Comparison of ENCODE assay signal across 9 cellular contexts in the genomic region with DNA sequence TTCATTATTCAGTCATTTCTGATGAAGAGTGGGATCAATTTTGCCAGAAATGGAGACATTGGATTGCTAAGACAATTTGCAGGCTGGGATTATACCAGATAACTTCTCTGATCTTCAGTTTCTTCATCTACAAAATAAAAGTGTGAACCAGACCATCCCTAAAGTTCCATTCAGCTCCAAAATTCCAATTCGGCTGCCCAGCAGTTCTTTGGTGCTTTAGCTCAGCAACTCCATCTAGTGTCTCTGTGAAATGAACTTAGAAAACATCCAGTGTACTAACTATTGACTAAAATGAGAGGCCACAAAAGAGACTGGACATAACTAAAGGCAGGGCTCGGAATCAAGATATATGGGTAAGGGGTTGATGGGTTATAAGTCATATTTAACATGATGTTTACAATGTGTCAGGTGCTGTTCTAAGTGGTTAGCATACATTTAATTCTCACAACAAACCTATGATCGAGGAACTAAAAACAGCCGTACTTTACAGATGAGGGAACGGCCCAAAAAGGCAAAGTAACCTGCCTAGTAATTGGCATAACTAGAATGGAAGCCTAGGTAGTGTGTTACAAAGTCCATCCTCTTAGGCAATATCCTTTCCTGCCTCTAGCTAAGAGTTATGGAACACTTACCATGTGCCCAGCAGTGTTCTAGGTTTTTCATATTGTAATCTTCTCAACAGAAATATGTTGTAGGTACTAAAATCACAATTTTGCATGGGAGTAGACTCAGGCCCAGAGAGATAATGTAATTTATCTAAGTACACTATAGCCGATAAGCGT. TPM values are rescaled to one million over a fixed set of nuclear protein-coding genes. Genes with fewer than 3 reads are reported as not detected.
DNase-seq lines count a peak whose midpoint lies in the region; ATAC-seq, FAIRE-seq and TF ChIP-seq lines count a peak whose summit lies in the region.
"Had no signal": no experiment of that assay in that cellular context is flagged by ENCODE, and none has a peak within 500 bp of the region (broad histone marks: within the 10 kb centered on the region; RNA-seq: fewer than 3 reads in every experiment).

No MANE protein-coding gene starts in this region.

- DNase-seq in H54 (ENCODE audit: insufficient read length, low spot score): no peak
- DNase-seq in adrenal gland: no peak
- DNase-seq in heart left ventricle: no peak
- DNase-seq in smooth muscle cell (lab: John Stamatoyannopoulos, UW; ENCODE audit: unreplicated experiment): no peak
- DNase-seq in activated CD4-positive, alpha-beta T cell treated with anti-CD3 and anti-CD28 coated beads, Interleukin-2, amount 50 U/mL, for 1 hour: no peak
- DNase-seq in stimulated activated naive CD8-positive, alpha-beta T cell treated with anti-CD3 and anti-CD28 coated beads, Interleukin-15, amount 100 ng/mL, for 72 hours: no peak
- no peak for DNase-seq in NCI-H1092 treated with DMSO at 0.1 percent for 48 hours (lab: John Stamatoyannopoulos, UW)
- DNase-seq: activated CD4-positive, alpha-beta T cell treated with anti-CD3 and anti-CD28 coated beads for 48 hours had no signal

- no peak overlapping the region for H3K9ac ChIP-seq in smooth muscle cell (ENCODE audit: low read depth)

- H3K27ac Mint-ChIP-seq in stimulated activated naive CD8-positive, alpha-beta T cell treated with anti-CD3 and anti-CD28 coated beads, Interleukin-15, amount 100 ng/mL, for 72 hours: no peak overlapping the region

- TF ChIP-seq POLR2A in H54 (IDR thresholded peaks at IDR 0.05; ENCODE audit: low read depth, low read length) (no peak), adrenal gland (IDR thresholded peaks at IDR 0.05) (no peak), heart left ventricle (IDR thresholded peaks at IDR 0.05) (no peak)

- H3K4me3 Mint-ChIP-seq in stimulated activated naive CD8-positive, alpha-beta T cell treated with anti-CD3 and anti-CD28 coated beads, Interleukin-15, amount 100 ng/mL, for 72 hours: no peak overlapping the region

- H3K4me2 ChIP-seq in smooth muscle cell: no peak overlapping the region

- no peaks in the 10 kb centered on the region for H3F3A ChIP-seq in smooth muscle cell (ENCODE audit: low read depth)

- H4K20me1 ChIP-seq in smooth muscle cell (ENCODE audit: low read depth): no peaks in the 10 kb centered on the region

- peak; percentile 74 for FAIRE-seq in H54 (lab: Jason Lieb, UNC)

- intact Hi-C loops in adrenal gland (cut with DNase I): no loop called here
- intact Hi-C loops in heart left ventricle (cut with DNase I): loop anchor here (1.0 to 10.0 kb wide), 8 partner anchors 48 to 200 kb away; no protein-coding TSS in a partner anchor

- TF ChIP-seq CTCF in adrenal gland (IDR thresholded peaks at IDR 0.05): peak; percentile 4 to 46 (median 34)
- peak; percentile 31 to 74 (median 62) for TF ChIP-seq CTCF in heart left ventricle (IDR thresholded peaks at IDR 0.05)
- peak; percentile 41 for TF ChIP-seq CTCF in smooth muscle cell (IDR thresholded peaks at IDR 0.05; ENCODE audit: borderline replicate concordance, insufficient read depth, poor library complexity, severe bottlenecking)

- H3K9me3 ChIP-seq in adrenal gland (replicated peaks in 1 of 3) (no peaks in the 10 kb centered on the region), heart left ventricle (no peaks in the 10 kb centered on the region), smooth muscle cell (replicated peaks; ENCODE audit: low read depth) (no peaks in the 10 kb centered on the region)

- H3K36me3 ChIP-seq in adrenal gland (replicated peaks in 1 of 2): no peaks in the 10 kb centered on the region
- no peaks in the 10 kb centered on the region for H3K36me3 ChIP-seq in heart left ventricle
- H3K36me3 ChIP-seq in smooth muscle cell (ENCODE audit: low read depth): no peaks in the 10 kb centered on the region

- 66 to 76% (median 71%) methylated on average over 7 of the region's 7 CpGs for whole genome bisulfite sequencing in adrenal gland, 4 donors
- WGBS in heart left ventricle, 4 donors: 77 to 81% (median 80%) methylated on average over 7 of the region's 7 CpGs
- WGBS in smooth muscle cell (ENCODE audit: low lambda C conversion rate): 79% methylated on average over 7 of the region's 7 CpGs

- H3K27me3 ChIP-seq in adrenal gland: no peaks in the 10 kb centered on the region
- H3K27me3 ChIP-seq in heart left ventricle: no peaks in the 10 kb centered on the region
- H3K27me3 ChIP-seq in smooth muscle cell (ENCODE audit: low read depth): no peaks in the 10 kb centered on the region

- H3K4me3 ChIP-seq in adrenal gland (no peak overlapping the region), heart left ventricle (no peak overlapping the region), smooth muscle cell (no peak overlapping the region)

- ATAC-seq in heart left ventricle (peak; percentile 11 to 67 (median 59)), GM21737 (IDR thresholded peaks at IDR 0.05; ENCODE audit: unreplicated experiment) (no peak)
- ATAC-seq in stimulated activated naive CD8-positive, alpha-beta T cell treated with anti-CD3 and anti-CD28 coated beads, Interleukin-15, amount 100 ng/mL, for 72 hours: no peak

- no peaks in the 10 kb centered on the region for H3K4me1 ChIP-seq in adrenal gland (replicated peaks in 1 of 2)
- H3K4me1 ChIP-seq in heart left ventricle: peaks cover 0 to 6% (median 3%) of the 10 kb centered on the region in 12 donors
- H3K4me1 ChIP-seq in smooth muscle cell (ENCODE audit: low read depth): no peaks in the 10 kb centered on the region

- H3K4me1 Mint-ChIP-seq in stimulated activated naive CD8-positive, alpha-beta T cell treated with anti-CD3 and anti-CD28 coated beads, Interleukin-15, amount 100 ng/mL, for 72 hours: no peaks in the 10 kb centered on the region

- H3K27ac ChIP-seq in adrenal gland (no peak overlapping the region), heart left ventricle (no peak overlapping the region), smooth muscle cell (ENCODE audit: low read depth) (no peak overlapping the region)

- H3K79me2 ChIP-seq in smooth muscle cell (ENCODE audit: low read depth): no peaks in the 10 kb centered on the region

- peaks cover 35% of the 10 kb centered on the region for H3K27me3 Mint-ChIP-seq in stimulated activated naive CD8-positive, alpha-beta T cell treated with anti-CD3 and anti-CD28 coated beads, Interleukin-15, amount 100 ng/mL, for 72 hours

- H2AFZ ChIP-seq in smooth muscle cell (ENCODE audit: low read depth): no peak overlapping the region

- no peaks in the 10 kb centered on the region for H3K9me3 Mint-ChIP-seq in stimulated activated naive CD8-positive, alpha-beta T cell treated with anti-CD3 and anti-CD28 coated beads, Interleukin-15, amount 100 ng/mL, for 72 hours

RNA-seq across cellular contexts. Expression of gene THAP10, which starts 17.0 kb away (rescaled TPM):
- total RNA-seq in adrenal gland (1 to 10 TPM; 1.2 to 5.6 (median 3.8) TPM), heart left ventricle (1 to 10 TPM; 2.8 to 5.9 (median 5.1) TPM), smooth muscle cell (2.0 and 4.0 TPM in 2 replicates)
- polyA plus RNA-seq in adrenal gland (1 to 10 TPM in 2 of 3 donors, under 1 TPM in 1; 0.97 to 4.0 (median 1.1) TPM), heart left ventricle (1 to 10 TPM; 1.7 to 5.5 TPM), smooth muscle cell (0.31 and 2.1 TPM in 2 replicates)

RNA-seq across cellular contexts. Expression of gene LRRC49, which starts 17.4 kb away (rescaled TPM):
- total RNA-seq in adrenal gland (10 to 100 TPM in 3 of 8 donors, 1 to 10 TPM in 5; 4.4 to 14.9 (median 8.1) TPM), heart left ventricle (100 to 1,000 TPM in 2 of 9 donors, 10 to 100 TPM in 7; 22.4 to 123 (median 60.3) TPM), smooth muscle cell (5.2 and 8.3 TPM in 2 replicates)
- polyA plus RNA-seq in adrenal gland (10 to 100 TPM in 1 of 3 donors, 1 to 10 TPM in 2; 8.1 to 12.5 (median 8.7) TPM), heart left ventricle (100 to 1,000 TPM in 1 of 2 donors, 10 to 100 TPM in 1; 13.3 to 115 TPM), smooth muscle cell (3.1 and 5.0 TPM in 2 replicates)

RNA-seq across cellular contexts. Expression of gene LARP6, which starts 21.2 kb away (rescaled TPM):
- total RNA-seq in adrenal gland (10 to 100 TPM in 3 of 8 donors, 1 to 10 TPM in 5; 6.2 to 36.5 (median 9.6) TPM), heart left ventricle (10 to 100 TPM; 31.8 to 73.1 (median 45.0) TPM), smooth muscle cell (31.3 and 55.1 TPM in 2 replicates)
- polyA plus RNA-seq in adrenal gland (10 to 100 TPM in 2 of 3 donors, 1 to 10 TPM in 1; 8.1 to 25.0 (median 12.3) TPM), heart left ventricle (10 to 100 TPM; 18.9 to 32.7 TPM), smooth muscle cell (69.5 and 76.0 TPM in 2 replicates)

Comparison
In these comparisons a context has a peak if more than half of its experiments do, and no peak if none do; other contexts are left out.
1. ATAC-seq: peak in heart left ventricle (4 of 4); none in stimulated activated naive CD8-positive, alpha-beta T cell treated with anti-CD3 and anti-CD28 coated beads, Interleukin-15, amount 100 ng/mL, for 72 hours (single experiment) and GM21737 (single experiment).
2. intact Hi-C loops: an anchor here in heart left ventricle (1.0 to 10.0 kb wide); none called in adrenal gland.
3. Peak in every context shown above with its lines, with median percentiles within 50 percentile points of each other: CTCF ChIP-seq.